In genomic region chr1:56541408-56541807, GRCh38 we compare ENCODE assay signal across 22 cellular contexts. TPM values are rescaled to one million over a fixed set of nuclear protein-coding genes. Genes with fewer than 3 reads are reported as not detected.
DNase-seq lines count a peak whose midpoint lies in the region; ATAC-seq and TF ChIP-seq lines count a peak whose summit lies in the region.
"Had no signal": no experiment of that assay in that cellular context is flagged by ENCODE, and none has a peak within 500 bp of the region (broad histone marks: within the 10 kb centered on the region; RNA-seq: fewer than 3 reads in every experiment).

No MANE protein-coding gene starts in this region.

- peak overlapping the region; percentile 54 to 74 for H3K27ac ChIP-seq in right atrium auricular region
- no peak overlapping the region for H3K27ac ChIP-seq in coronary artery
- H3K27ac ChIP-seq: BLaER1, GM23248, SJCRH30 had no signal

- peaks cover 0 to 76% of the 10 kb centered on the region in 2 donors for H3K4me1 ChIP-seq in right atrium auricular region
- H3K4me1 ChIP-seq: BLaER1, SJCRH30 had no signal

- TF ChIP-seq CTCF in right atrium auricular region (IDR thresholded peaks at IDR 0.05): no peak
- TF ChIP-seq CTCF in epithelial cell of esophagus (IDR thresholded peaks at IDR 0.05; ENCODE audit: insufficient read depth, low read depth, low read length, missing control alignments): no peak
- TF ChIP-seq CTCF in coronary artery (IDR thresholded peaks at IDR 0.05): no peak

- H3K4me3 ChIP-seq in right atrium auricular region (no peak overlapping the region), epithelial cell of esophagus (ENCODE audit: low read length) (no peak overlapping the region), coronary artery (no peak overlapping the region)
- H3K4me3 ChIP-seq: BLaER1, GM23248, HAP-1, SJCRH30 had no signal

- ATAC-seq in HG03442 (IDR thresholded peaks at IDR 0.05; ENCODE audit: unreplicated experiment) (no peak), HG03280 (IDR thresholded peaks at IDR 0.05; ENCODE audit: unreplicated experiment) (no peak)
- ATAC-seq: HepG2, SK-N-SH treated with all-trans-retinoic acid at 6 μM for 48 hours had no signal

- no peak for DNase-seq in right atrium auricular region (ENCODE audit: low spot score)
- DNase-seq in cardiac septum (ENCODE audit: low spot score): no peak
- peak; percentile 89 for DNase-seq in NCI-H82 treated with DMSO at 0.1 percent for 48 hours (lab: John Stamatoyannopoulos, UW; ENCODE audit: unreplicated experiment)
- peak; percentile 17 for DNase-seq in epithelial cell of esophagus (ENCODE audit: low read depth)
- DNase-seq in coronary artery (ENCODE audit: low spot score): no peak
- DNase-seq: CD4-positive, CD25-positive, alpha-beta regulatory T cell; GM23248; Kasumi-1; NCI-H1092 treated with DMSO at 0.1 percent for 48 hours; NCI-H1436; NCI-H187; NCI-H2081 treated with DMSO at 0.1 percent for 48 hours; NCI-H2171; NCI-H226; NCI-H510A; SJCRH30 had no signal

- intact Hi-C loops in cardiac septum (cut with DNase I): no loop called here

- H3K36me3 ChIP-seq in right atrium auricular region: peaks cover 6% of the 10 kb centered on the region
- H3K36me3 ChIP-seq: BLaER1, HAP-1, SJCRH30 had no signal

- no peaks in the 10 kb centered on the region for H3K9me3 ChIP-seq in right atrium auricular region
- H3K9me3 ChIP-seq: BLaER1, HAP-1, SJCRH30 had no signal

- no peaks in the 10 kb centered on the region for H3K27me3 ChIP-seq in right atrium auricular region
- H3K27me3 ChIP-seq: BLaER1 had no signal

RNA-seq across cellular contexts. Expression of gene PLPP3, which starts 38.0 kb away (rescaled TPM):
- total RNA-seq in right atrium auricular region: 10 to 100 TPM; 83.1 to 94.1 TPM
- 61.0 TPM for total RNA-seq in cardiac septum
- total RNA-seq: CD4-positive, CD25-positive, alpha-beta regulatory T cell; SJCRH30 had no signal

Comparison
In these comparisons a context has a peak if more than half of its experiments do, and no peak if none do; other contexts are left out.
1. DNase-seq: peak in NCI-H82 treated with DMSO at 0.1 percent for 48 hours (single experiment) and epithelial cell of esophagus (single experiment); none in right atrium auricular region (single experiment), cardiac septum (single experiment) and coronary artery (single experiment).
2. H3K27ac ChIP-seq: peak in right atrium auricular region (2 of 2); none in coronary artery (0 of 2).